ENCODE assay signal across 1 cellular context in the genomic region with DNA sequence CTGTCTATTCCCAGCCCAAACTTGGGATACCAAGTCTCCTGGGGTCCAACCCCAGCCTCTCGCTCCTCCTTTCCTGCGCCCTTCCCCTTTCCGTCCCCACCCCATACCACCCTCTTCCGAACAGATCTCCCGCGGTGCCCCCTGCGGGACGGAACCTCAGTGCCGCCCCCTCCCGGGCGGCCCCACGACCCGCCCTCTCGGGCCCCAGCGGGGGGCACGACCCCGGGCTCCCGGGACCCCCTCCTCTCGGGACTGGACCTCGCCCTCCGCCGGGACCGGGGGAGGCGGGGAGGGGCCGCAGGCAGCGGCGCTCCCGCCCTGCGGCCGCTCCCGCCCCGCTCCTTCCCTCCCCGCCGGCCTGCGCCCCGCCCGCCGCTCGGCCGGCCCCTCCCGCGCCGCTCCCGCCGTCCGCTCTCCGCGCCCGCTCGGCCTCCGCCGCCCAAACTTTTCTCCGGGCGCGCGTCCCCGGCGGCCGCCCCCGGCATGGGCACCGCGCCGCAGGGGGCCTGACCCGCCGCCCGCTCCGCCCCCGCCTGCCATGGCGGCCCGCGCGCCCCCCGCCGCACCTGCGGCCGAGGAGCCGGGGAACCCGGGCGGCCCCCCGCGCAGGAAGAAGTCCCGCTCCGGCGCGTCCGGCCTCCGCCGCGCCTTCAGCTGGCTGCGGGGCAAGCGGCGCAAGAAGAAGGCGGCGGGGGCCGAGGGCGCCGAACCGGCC.
TF ChIP-seq lines count a peak whose summit lies in the region.

No MANE protein-coding gene starts in this region.

TF ChIP-seq in HepG2, 621 proteins besides CTCF, POLR2A, EP300 and RAD21 (continued from another document):
- TF ChIP-seq ZNF552 (CRISPR knock-in tag; IDR thresholded peaks at IDR 0.05; ENCODE audit: borderline replicate concordance) = no peak
- no peak for TF ChIP-seq HDAC1 (CRISPR knock-in tag; IDR thresholded peaks at IDR 0.05)
- no peak for TF ChIP-seq ZNF776 (CRISPR knock-in tag; IDR thresholded peaks at IDR 0.05)
- no peak for TF ChIP-seq ZNF570 (CRISPR knock-in tag; IDR thresholded peaks at IDR 0.05; ENCODE audit: borderline replicate concordance)
- TF ChIP-seq ZBTB2 (CRISPR knock-in tag; IDR thresholded peaks at IDR 0.05; ENCODE audit: low read depth) = peak; percentile 87
- no peak for TF ChIP-seq ATM (IDR thresholded peaks at IDR 0.05; ENCODE audit: borderline replicate concordance)
- no peak for TF ChIP-seq SRSF9 (IDR thresholded peaks at IDR 0.05; ENCODE audit: borderline replicate concordance, insufficient read depth, low read depth, low read length, poor library complexity, severe bottlenecking)
- TF ChIP-seq PRDM4 (CRISPR knock-in tag; IDR thresholded peaks at IDR 0.05; ENCODE audit: borderline replicate concordance) = no peak
- TF ChIP-seq ZBTB39 (CRISPR knock-in tag; IDR thresholded peaks at IDR 0.05) = no peak
- no peak for TF ChIP-seq DNMT1 (CRISPR knock-in tag; IDR thresholded peaks at IDR 0.05)
- 0 out of 2 replicates have a peak, but pooled peaks have one; percentile 44 for TF ChIP-seq ZNF607 (CRISPR knock-in tag; IDR thresholded peaks at IDR 0.05; ENCODE audit: borderline replicate concordance)
- TF ChIP-seq MTA1 (CRISPR knock-in tag; IDR thresholded peaks at IDR 0.05; ENCODE audit: borderline replicate concordance) = no peak
- no peak for TF ChIP-seq KAT8 (CRISPR knock-in tag; IDR thresholded peaks at IDR 0.05)
- TF ChIP-seq, protein P1, sequence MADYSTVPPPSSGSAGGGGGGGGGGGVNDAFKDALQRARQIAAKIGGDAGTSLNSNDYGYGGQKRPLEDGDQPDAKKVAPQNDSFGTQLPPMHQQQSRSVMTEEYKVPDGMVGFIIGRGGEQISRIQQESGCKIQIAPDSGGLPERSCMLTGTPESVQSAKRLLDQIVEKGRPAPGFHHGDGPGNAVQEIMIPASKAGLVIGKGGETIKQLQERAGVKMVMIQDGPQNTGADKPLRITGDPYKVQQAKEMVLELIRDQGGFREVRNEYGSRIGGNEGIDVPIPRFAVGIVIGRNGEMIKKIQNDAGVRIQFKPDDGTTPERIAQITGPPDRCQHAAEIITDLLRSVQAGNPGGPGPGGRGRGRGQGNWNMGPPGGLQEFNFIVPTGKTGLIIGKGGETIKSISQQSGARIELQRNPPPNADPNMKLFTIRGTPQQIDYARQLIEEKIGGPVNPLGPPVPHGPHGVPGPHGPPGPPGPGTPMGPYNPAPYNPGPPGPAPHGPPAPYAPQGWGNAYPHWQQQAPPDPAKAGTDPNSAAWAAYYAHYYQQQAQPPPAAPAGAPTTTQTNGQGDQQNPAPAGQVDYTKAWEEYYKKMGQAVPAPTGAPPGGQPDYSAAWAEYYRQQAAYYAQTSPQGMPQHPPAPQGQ (CRISPR knock-in tag; IDR thresholded peaks at IDR 0.05; ENCODE audit: borderline replicate concordance) = no peak
- no peak for TF ChIP-seq GABPA (IDR thresholded peaks at IDR 0.05; ENCODE audit: low read depth, low read length)
- no peak for TF ChIP-seq GABPA (CRISPR knock-in tag; IDR thresholded peaks at IDR 0.05; ENCODE audit: low read depth)
- TF ChIP-seq ZNF782 (CRISPR knock-in tag; IDR thresholded peaks at IDR 0.05; ENCODE audit: borderline replicate concordance) = no peak
- TF ChIP-seq, protein P2, sequence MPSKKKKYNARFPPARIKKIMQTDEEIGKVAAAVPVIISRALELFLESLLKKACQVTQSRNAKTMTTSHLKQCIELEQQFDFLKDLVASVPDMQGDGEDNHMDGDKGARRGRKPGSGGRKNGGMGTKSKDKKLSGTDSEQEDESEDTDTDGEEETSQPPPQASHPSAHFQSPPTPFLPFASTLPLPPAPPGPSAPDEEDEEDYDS (CRISPR knock-in tag; IDR thresholded peaks at IDR 0.05) = no peak
- TF ChIP-seq TBX3 (IDR thresholded peaks at IDR 0.05; ENCODE audit: borderline replicate concordance) = no peak
- no peak for TF ChIP-seq SMARCC2 (IDR thresholded peaks at IDR 0.05)
- TF ChIP-seq, protein P3, sequence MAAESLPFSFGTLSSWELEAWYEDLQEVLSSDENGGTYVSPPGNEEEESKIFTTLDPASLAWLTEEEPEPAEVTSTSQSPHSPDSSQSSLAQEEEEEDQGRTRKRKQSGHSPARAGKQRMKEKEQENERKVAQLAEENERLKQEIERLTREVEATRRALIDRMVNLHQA (CRISPR knock-in tag; IDR thresholded peaks at IDR 0.05) = no peak
- TF ChIP-seq ZNF672 (CRISPR knock-in tag; IDR thresholded peaks at IDR 0.05) = no peak
- TF ChIP-seq ZNF337 (CRISPR knock-in tag; IDR thresholded peaks at IDR 0.05; ENCODE audit: borderline replicate concordance, low read depth) = no peak
- 0 out of 2 replicates have a peak, but pooled peaks have one; percentile 14 for TF ChIP-seq BHLHE40 (IDR thresholded peaks at IDR 0.05; ENCODE audit: low read length)
- TF ChIP-seq ARHGAP35 (CRISPR knock-in tag; IDR thresholded peaks at IDR 0.05; ENCODE audit: borderline replicate concordance) = no peak
- TF ChIP-seq FOSL1 (CRISPR knock-in tag; IDR thresholded peaks at IDR 0.05; ENCODE audit: borderline replicate concordance) = no peak
- no peak for TF ChIP-seq ZNF766 (CRISPR knock-in tag; IDR thresholded peaks at IDR 0.05; ENCODE audit: borderline replicate concordance)
- TF ChIP-seq SKI (IDR thresholded peaks at IDR 0.05; ENCODE audit: partially characterized antibody) = no peak
